8 cellular contexts compared by ENCODE assay signal in genomic region chr19:12139309-12139708, GRCh38. TPM values are rescaled to one million over a fixed set of nuclear protein-coding genes. Genes with fewer than 3 reads are reported as not detected.
DNase-seq lines count a peak whose midpoint lies in the region; ATAC-seq and TF ChIP-seq lines count a peak whose summit lies in the region.

No MANE protein-coding gene starts in this region.

- peaks cover 18% of the 10 kb centered on the region for H3K4me1 Mint-ChIP-seq in progenitor cell of endocrine pancreas (ENCODE audit: low read depth)

- no peaks in the 10 kb centered on the region for H3K27me3 Mint-ChIP-seq in progenitor cell of endocrine pancreas

- peak overlapping the region; percentile 100 for H3K27ac Mint-ChIP-seq in progenitor cell of endocrine pancreas

- H3K36me3 ChIP-seq in SJCRH30 (peaks cover 50% of the 10 kb centered on the region), fibroblast of lung (ENCODE audit: control insufficient read depth, insufficient read depth, low read length) (peaks cover 4% of the 10 kb centered on the region)

- H3K79me2 ChIP-seq in fibroblast of lung (ENCODE audit: control insufficient read depth, insufficient read depth, low read length): peaks cover 12% of the 10 kb centered on the region

- H3K27ac ChIP-seq in SJCRH30 (no peak overlapping the region), fibroblast of lung (ENCODE audit: insufficient read depth, low read length) (peak overlapping the region; percentile 91)

- peaks cover 19% of the 10 kb centered on the region for H3K9me3 Mint-ChIP-seq in progenitor cell of endocrine pancreas (ENCODE audit: low read depth)

- H4K20me1 ChIP-seq in fibroblast of lung (ENCODE audit: control insufficient read depth, extremely low read depth, insufficient read depth, low read length): no peaks in the 10 kb centered on the region

- peak overlapping the region; percentile 77 for H3K4me2 ChIP-seq in fibroblast of lung (ENCODE audit: extremely low read depth, insufficient read depth, low read length)

- H3K36me3 Mint-ChIP-seq in progenitor cell of endocrine pancreas (ENCODE audit: insufficient read depth): peaks cover 60% of the 10 kb centered on the region

- ATAC-seq in GM21576 (IDR thresholded peaks at IDR 0.05; ENCODE audit: unreplicated experiment): no peak
- no peak for ATAC-seq in HG03280 (IDR thresholded peaks at IDR 0.05; ENCODE audit: unreplicated experiment)

- DNase-seq in EH (ENCODE audit: low read depth) (peak; percentile 19), SJCRH30 (no peak), fibroblast of lung (ENCODE audit: low read depth in 2 of 2) (peak in 1 of 2 donors; percentile 36), progenitor cell of endocrine pancreas (ENCODE audit: low spot score, unreplicated experiment) (no peak), NCI-H2107 (lab: John Stamatoyannopoulos, UW) (no peak)
- DNase-seq in stimulated activated CD4-positive, alpha-beta T cell treated with anti-CD3 and anti-CD28 coated beads, Interleukin-12 subunit alpha, Interleukin-12 subunit beta, amount 100 ng/mL, for 4 hours: no peak

- H3K4me3 ChIP-seq in SJCRH30: peak overlapping the region; percentile 76
- H3K4me3 ChIP-seq in fibroblast of lung (replicated peaks in 1 of 4; ENCODE audit: control extremely low read depth in 1 of 4, insufficient read depth in 1 of 4, low read depth in 3 of 4, low read length in 4 of 4): peak overlapping the region; percentile 61 to 92 (median 82)

- TF ChIP-seq CTCF in fibroblast of lung (conservative IDR thresholded peaks at IDR 0.05 in 1 of 2, IDR thresholded peaks at IDR 0.05 in 1 of 2; ENCODE audit: low read depth in 1 of 2, low read length in 2 of 2): no peak
- TF ChIP-seq CTCF in progenitor cell of endocrine pancreas (IDR thresholded peaks at IDR 0.05; ENCODE audit: unreplicated experiment): no peak

- H3K4me1 ChIP-seq in SJCRH30 (peaks cover 3% of the 10 kb centered on the region), fibroblast of lung (ENCODE audit: control insufficient read depth, extremely low read depth, insufficient read depth, low read length) (peaks cover 6% of the 10 kb centered on the region)

- H3K4me3 Mint-ChIP-seq in progenitor cell of endocrine pancreas (ENCODE audit: low read depth): peak overlapping the region; percentile 97

- H3K9me3 ChIP-seq in SJCRH30 (replicated peaks) (0 out of 2 replicates have a peak, but pooled peaks cover 3% of the 10 kb centered on the region), fibroblast of lung (ENCODE audit: control insufficient read depth, insufficient read depth, low read depth, low read length) (no peaks in the 10 kb centered on the region)

- no peak overlapping the region for H2AFZ ChIP-seq in fibroblast of lung (ENCODE audit: low read length)

- peak overlapping the region; percentile 88 for H3K9ac ChIP-seq in fibroblast of lung (ENCODE audit: insufficient read depth, low read length)

- H3K27me3 ChIP-seq in SJCRH30 (no peaks in the 10 kb centered on the region), fibroblast of lung (ENCODE audit: control insufficient read depth, insufficient read depth, low read length) (no peaks in the 10 kb centered on the region)

RNA-seq across cellular contexts. Expression of gene ZNF20, which starts 0.8 kb away (rescaled TPM):
- total RNA-seq in SJCRH30 (2014; rRNA removed; shearing (Covaris generic)): 6.9 and 9.2 TPM in 2 replicates
- total RNA-seq in fibroblast of lung (4.6 and 8.6 TPM in 2 replicates), progenitor cell of endocrine pancreas (9.9 and 12.1 TPM in 2 replicates)
- 2.6 and 3.3 TPM in 2 replicates for polyA plus RNA-seq in fibroblast of lung
- 3.1 and 3.3 TPM in 2 replicates for polyA plus RNA-seq in fibroblast of lung (2012)
- 0.79 and 3.9 TPM in 2 replicates for polyA minus RNA-seq in fibroblast of lung (ENCODE audit: low replicate concordance)

RNA-seq across cellular contexts. Expression of gene ZNF625, which starts 17.2 kb away (rescaled TPM):
- 25.7 and 26.0 TPM in 2 replicates for total RNA-seq in SJCRH30 (2014; rRNA removed; shearing (Covaris generic))
- total RNA-seq in fibroblast of lung: 7.7 and 15.0 TPM in 2 replicates
- polyA plus RNA-seq in fibroblast of lung: 3.1 and 3.7 TPM in 2 replicates
- polyA plus RNA-seq in fibroblast of lung (2012): 2.2 and 3.0 TPM in 2 replicates
- polyA minus RNA-seq in fibroblast of lung (ENCODE audit: low replicate concordance): 3.3 TPM in 1 of 2 replicates, not detected in the other
- total RNA-seq in progenitor cell of endocrine pancreas: 28.0 and 29.7 TPM in 2 replicates

RNA-seq across cellular contexts. Expression of gene ZNF136, which starts 23.6 kb away (rescaled TPM):
- total RNA-seq in SJCRH30 (2014; rRNA removed; shearing (Covaris generic)): 20.6 and 21.7 TPM in 2 replicates
- 7.7 and 9.2 TPM in 2 replicates for total RNA-seq in fibroblast of lung
- polyA plus RNA-seq in fibroblast of lung: 3.6 and 4.2 TPM in 2 replicates
- polyA plus RNA-seq in fibroblast of lung (2012): 2.3 and 2.4 TPM in 2 replicates
- polyA minus RNA-seq in fibroblast of lung (ENCODE audit: low replicate concordance): 1.2 and 1.3 TPM in 2 replicates
- total RNA-seq in progenitor cell of endocrine pancreas: 15.3 and 15.6 TPM in 2 replicates
